1 cellular context compared by ENCODE assay signal in genomic region chr10:103619424-103620356, GRCh38.
TF ChIP-seq lines count a peak whose summit lies in the region.

No MANE protein-coding gene starts in this region.

TF ChIP-seq in WTC11, 78 proteins besides CTCF, POLR2A, EP300 and RAD21 (continued from another document):
- no peak for TF ChIP-seq FOXP4 (CRISPR knock-in tag; IDR thresholded peaks at IDR 0.05)
- no peak for TF ChIP-seq HMGA2 (CRISPR knock-in tag; IDR thresholded peaks at IDR 0.05)
- TF ChIP-seq ELF4 (CRISPR knock-in tag; IDR thresholded peaks at IDR 0.05; ENCODE audit: low read depth) = no peak
- TF ChIP-seq, protein P1, sequence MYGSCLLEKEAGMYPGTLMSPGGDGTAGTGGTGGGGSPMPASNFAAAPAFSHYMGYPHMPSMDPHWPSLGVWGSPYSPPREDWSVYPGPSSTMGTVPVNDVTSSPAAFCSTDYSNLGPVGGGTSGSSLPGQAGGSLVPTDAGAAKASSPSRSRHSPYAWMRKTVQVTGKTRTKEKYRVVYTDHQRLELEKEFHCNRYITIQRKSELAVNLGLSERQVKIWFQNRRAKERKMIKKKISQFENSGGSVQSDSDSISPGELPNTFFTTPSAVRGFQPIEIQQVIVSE (CRISPR knock-in tag; IDR thresholded peaks at IDR 0.05; ENCODE audit: borderline replicate concordance) = no peak
- no peak for TF ChIP-seq JUN (CRISPR knock-in tag; IDR thresholded peaks at IDR 0.05)
- TF ChIP-seq CREM (CRISPR knock-in tag; IDR thresholded peaks at IDR 0.05) = no peak
- TF ChIP-seq TEAD4 (CRISPR knock-in tag; IDR thresholded peaks at IDR 0.05) = no peak
- no peak for TF ChIP-seq ZNF671 (CRISPR knock-in tag; IDR thresholded peaks at IDR 0.05)
- TF ChIP-seq, protein P2, sequence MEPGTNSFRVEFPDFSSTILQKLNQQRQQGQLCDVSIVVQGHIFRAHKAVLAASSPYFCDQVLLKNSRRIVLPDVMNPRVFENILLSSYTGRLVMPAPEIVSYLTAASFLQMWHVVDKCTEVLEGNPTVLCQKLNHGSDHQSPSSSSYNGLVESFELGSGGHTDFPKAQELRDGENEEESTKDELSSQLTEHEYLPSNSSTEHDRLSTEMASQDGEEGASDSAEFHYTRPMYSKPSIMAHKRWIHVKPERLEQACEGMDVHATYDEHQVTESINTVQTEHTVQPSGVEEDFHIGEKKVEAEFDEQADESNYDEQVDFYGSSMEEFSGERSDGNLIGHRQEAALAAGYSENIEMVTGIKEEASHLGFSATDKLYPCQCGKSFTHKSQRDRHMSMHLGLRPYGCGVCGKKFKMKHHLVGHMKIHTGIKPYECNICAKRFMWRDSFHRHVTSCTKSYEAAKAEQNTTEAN (CRISPR knock-in tag; IDR thresholded peaks at IDR 0.05) = no peak
- no peak for TF ChIP-seq CBFB (CRISPR knock-in tag; IDR thresholded peaks at IDR 0.05; ENCODE audit: low read depth)
- TF ChIP-seq RORB (CRISPR knock-in tag; IDR thresholded peaks at IDR 0.05) = no peak
